8 cellular contexts compared by ENCODE assay signal in genomic region chr17:74210191-74211140, GRCh38. TPM values are rescaled to one million over a fixed set of nuclear protein-coding genes. Genes with fewer than 3 reads are reported as not detected.
DNase-seq lines count a peak whose midpoint lies in the region; ATAC-seq and TF ChIP-seq lines count a peak whose summit lies in the region.

No MANE protein-coding gene starts in this region.

- intact Hi-C loops in A673 (cut with micrococcal nuclease; ENCODE audit: unreplicated experiment): loop anchor here (5.0 to 10.0 kb wide), 3 partner anchors 87 to 244 kb away; no protein-coding TSS in a partner anchor

- in situ Hi-C loops in GM13977 (cut with MboI; ENCODE audit: low pct_unique_long_range_greater_than_20kb, low sequenced_read_pairs, unreplicated experiment): no loop called here

- no peak overlapping the region for H3K4me3 ChIP-seq in A673 (ENCODE audit: low read depth, low read length, poor library complexity, severe bottlenecking)
- no peak overlapping the region for H3K4me3 ChIP-seq in choroid plexus epithelial cell (ENCODE audit: low read depth, low read length)

- BruUV-seq in A673 (replicated peaks; lab: Mats Ljungman, UMichigan): no TSS peak

- ATAC-seq in left lobe of liver (peak; percentile 58), GM18909 (IDR thresholded peaks at IDR 0.05; ENCODE audit: poor library complexity, unreplicated experiment) (no peak)

- POLR2A ChIA-PET in A673 (lab: Charles Lee; ENCODE audit: low non-redundant PET): no interaction called here

- H3K36me3 ChIP-seq in A673 (ENCODE audit: insufficient read depth, low read length, poor library complexity, severe bottlenecking): peaks cover 54% of the 10 kb centered on the region

- H3K9me3 ChIP-seq in A673 (ENCODE audit: low read depth, low read length, poor library complexity, severe bottlenecking): no peaks in the 10 kb centered on the region

- TF ChIP-seq CTCF in A673 (conservative IDR thresholded peaks at IDR 0.05; ENCODE audit: low read depth, low read length) (peak; percentile 98), GM13977 (IDR thresholded peaks at IDR 0.05; ENCODE audit: extremely low read depth, insufficient read depth, missing control alignments) (peak; percentile 94), choroid plexus epithelial cell (conservative IDR thresholded peaks at IDR 0.05; ENCODE audit: low read depth, low read length) (peak; percentile 99)

- H3K4me1 ChIP-seq in A673 (ENCODE audit: insufficient read depth, low read length, poor library complexity, severe bottlenecking): peaks cover 23% of the 10 kb centered on the region

- H3K27me3 ChIP-seq in A673 (replicated peaks; ENCODE audit: insufficient read depth, low read depth, low read length, poor library complexity): no peaks in the 10 kb centered on the region

- DNase-seq in A673 (ENCODE audit: low spot score): peak; percentile 74
- peak; percentile 83 for DNase-seq in GM13977 (ENCODE audit: low spot score)
- DNase-seq in NCI-H2196 (lab: John Stamatoyannopoulos, UW; ENCODE audit: unreplicated experiment): peak; percentile 65
- DNase-seq in activated CD4-positive, alpha-beta T cell treated with anti-CD3 and anti-CD28 coated beads for 48 hours: peak; percentile 88
- peak; percentile 75 for DNase-seq in choroid plexus epithelial cell (ENCODE audit: low read depth)
- peak; percentile 62 for DNase-seq in left lobe of liver (ENCODE audit: low spot score)
- peak; percentile 74 for DNase-seq in stimulated activated CD4-positive, alpha-beta T cell treated with anti-CD3 and anti-CD28 coated beads, Interleukin-4, amount 100 ng/mL, for 48 hours (ENCODE audit: low read depth in 2 of 2)

- CTCF ChIA-PET in A673 (lab: Charles Lee): no interaction called here

- H3K27ac ChIP-seq in A673 (ENCODE audit: low read depth, low read length, poor library complexity, severe bottlenecking): no peak overlapping the region

RNA-seq across cellular contexts. Expression of gene TTYH2, which starts 2.9 kb away (rescaled TPM):
- total RNA-seq in A673 (2021): 13.7 and 15.4 TPM in 2 replicates
- 0.81 TPM for total RNA-seq in left lobe of liver

RNA-seq across cellular contexts. Expression of gene RPL38, which starts 7.0 kb away (rescaled TPM):
- 936 and 996 TPM in 2 replicates for total RNA-seq in A673 (2021)
- total RNA-seq in left lobe of liver: 271 TPM
